ENCODE assay signal across 8 cellular contexts in the genomic region with DNA sequence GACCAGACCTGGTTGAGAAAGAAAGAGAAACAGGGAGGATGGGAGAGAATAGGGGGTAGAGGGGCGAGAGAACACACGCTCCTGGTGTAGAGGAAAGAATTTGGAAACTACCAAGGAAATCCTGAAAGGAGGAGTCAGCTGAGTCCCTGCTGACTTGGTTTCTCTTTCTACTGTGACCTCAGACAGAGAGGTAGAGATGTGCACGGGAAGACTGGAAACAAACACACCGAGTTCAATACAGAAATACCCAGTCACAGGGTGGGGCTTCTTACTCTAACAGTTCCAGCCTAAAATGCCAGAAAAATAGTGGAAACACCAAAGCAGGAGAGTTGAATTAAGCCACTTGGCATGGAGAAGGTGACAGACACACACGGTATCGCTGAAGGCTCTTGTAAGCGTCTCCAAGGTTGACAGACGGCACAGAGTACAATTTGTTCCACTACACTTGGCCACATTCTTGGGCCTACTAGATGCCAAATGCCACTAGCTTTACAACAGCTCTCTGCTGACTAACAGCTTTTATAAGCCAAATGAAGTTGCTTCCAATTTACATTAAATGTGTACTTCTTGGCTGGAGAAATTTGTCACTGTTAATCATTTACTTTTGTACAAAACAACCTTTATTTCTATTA. TPM values are rescaled to one million over a fixed set of nuclear protein-coding genes. Genes with fewer than 3 reads are reported as not detected.
A peak's percentile ranks its signal among the peaks of the same experiment; 100 is the strongest.
DNase-seq lines count a peak whose midpoint lies in the region; ATAC-seq, FAIRE-seq and TF ChIP-seq lines count a peak whose summit lies in the region.
"Had no signal": no experiment of that assay in that cellular context is flagged by ENCODE, and none has a peak within 500 bp of the region (broad histone marks: within the 10 kb centered on the region; RNA-seq: fewer than 3 reads in every experiment).

No MANE protein-coding gene starts in this region.

- H3K36me3 Mint-ChIP-seq in type B pancreatic cell = peaks cover 19% of the 10 kb centered on the region

- no peak overlapping the region for H4K91ac ChIP-seq in mesenchymal stem cell (ENCODE audit: low read length)

- ATAC-seq in PC-3 (peak; percentile 67), GM19035 (IDR thresholded peaks at IDR 0.05; ENCODE audit: unreplicated experiment) (no peak), HG02759 (IDR thresholded peaks at IDR 0.05; ENCODE audit: unreplicated experiment) (no peak)

- no peak overlapping the region for H2BK15ac ChIP-seq in mesenchymal stem cell (ENCODE audit: low read depth, poor library complexity, severe bottlenecking)

- no peak for TF ChIP-seq POLR2A in GM12892 (IDR thresholded peaks at IDR 0.05; ENCODE audit: low read depth, low read length)

- H4K20me1 ChIP-seq in PC-3 (ENCODE audit: low read length) = no peaks in the 10 kb centered on the region

- no peaks in the 10 kb centered on the region for H3K27me3 Mint-ChIP-seq in type B pancreatic cell

- H3K23ac ChIP-seq in mesenchymal stem cell (ENCODE audit: low read length in 2 of 2) = no peak overlapping the region

- TSS peak; percentile 76 for BruUV-seq in PC-3 (replicated peaks; lab: Mats Ljungman, UMichigan)

- no peak for FAIRE-seq in GM12892 (lab: Jason Lieb, UNC)

- peak overlapping the region; percentile 86 for H3K4me2 ChIP-seq in PC-3 (ENCODE audit: low read length)
- H3K4me2 ChIP-seq in mesenchymal stem cell (ENCODE audit: low read length, poor library complexity, severe bottlenecking) = peak overlapping the region; percentile 2

- peak overlapping the region; percentile 33 for H2AK5ac ChIP-seq in mesenchymal stem cell (ENCODE audit: low read length, severe bottlenecking)

- no peak overlapping the region for H3K4me3 Mint-ChIP-seq in type B pancreatic cell

- intact Hi-C loops in PC-3 (cut with micrococcal nuclease) = loop anchor here (1.0 to 5.0 kb wide), 2 partner anchors 16 to 104 kb away; no protein-coding TSS in a partner anchor

- peaks cover 11% of the 10 kb centered on the region for H3F3A ChIP-seq in PC-3 (ENCODE audit: low read length, unreplicated experiment)

- H3K27ac ChIP-seq in PC-3 (ENCODE audit: low read length) = peak overlapping the region; percentile 99
- H3K27ac ChIP-seq in mesenchymal stem cell (ENCODE audit: low read length, poor library complexity, severe bottlenecking) = peak overlapping the region; percentile 53

- H3K14ac ChIP-seq in mesenchymal stem cell (ENCODE audit: low read length in 2 of 2) = no peak overlapping the region

- H3K9me3 Mint-ChIP-seq in type B pancreatic cell = peaks cover 5% of the 10 kb centered on the region

- peak; percentile 89 for DNase-seq in PC-3
- peak; percentile 36 for DNase-seq in dermis blood vessel endothelial cell
- DNase-seq in mesenchymal stem cell = peak; percentile 57
- no peak for DNase-seq in type B pancreatic cell (ENCODE audit: extremely low spot score, unreplicated experiment)
- DNase-seq in GM12892 (ENCODE audit: insufficient read length) = no peak
- DNase-seq: stimulated activated CD4-positive, alpha-beta T cell treated with anti-CD3 and anti-CD28 coated beads, Interleukin-1b, Interleukin-23, amount 100 ng/mL, for 48 hours had no signal

- H2BK5ac ChIP-seq in mesenchymal stem cell (ENCODE audit: low read depth, low read length, poor library complexity, severe bottlenecking) = no peak overlapping the region

- peaks cover 1% of the 10 kb centered on the region for H3K79me1 ChIP-seq in mesenchymal stem cell (replicated peaks; ENCODE audit: low read length, poor library complexity, severe bottlenecking)

- peaks cover 72% of the 10 kb centered on the region for H3K79me2 ChIP-seq in PC-3 (ENCODE audit: low read length)

- H2BK12ac ChIP-seq in mesenchymal stem cell (ENCODE audit: low read length in 2 of 2) = no peak overlapping the region

- H3K9ac ChIP-seq in PC-3 (ENCODE audit: low read length) = peak overlapping the region; percentile 87
- peak overlapping the region; percentile 30 for H3K9ac ChIP-seq in mesenchymal stem cell (ENCODE audit: low read length)

- no peaks in the 10 kb centered on the region for H3K9me2 ChIP-seq in PC-3 (replicated peaks; ENCODE audit: low read length)

- CTCF ChIA-PET in PC-3 (lab: Charles Lee) = no interaction called here

- H2BK120ac ChIP-seq in mesenchymal stem cell (ENCODE audit: low read depth, low read length) = peak overlapping the region; percentile 15

- no peaks in the 10 kb centered on the region for H3K27me3 ChIP-seq in PC-3 (ENCODE audit: low read length)
- H3K27me3 ChIP-seq in mesenchymal stem cell (ENCODE audit: control insufficient read depth in 1 of 2, insufficient read depth in 1 of 2, low read length in 2 of 2) = no peaks in the 10 kb centered on the region

- POLR2A ChIA-PET in PC-3 (lab: Charles Lee; ENCODE audit: unreplicated experiment) = interaction anchor here (0.6 to 0.9 kb wide), 4 partner anchors 25 to 104 kb away, joined by 3 to 6 read pairs (median 4); no protein-coding TSS in a partner anchor

- no peak for TF ChIP-seq CTCF in PC-3 (conservative IDR thresholded peaks at IDR 0.05; ENCODE audit: low read depth, low read length)
- TF ChIP-seq CTCF in type B pancreatic cell (conservative IDR thresholded peaks at IDR 0.05) = no peak

- no peaks in the 10 kb centered on the region for H3K9me3 ChIP-seq in PC-3 (ENCODE audit: low read length)
- H3K9me3 ChIP-seq in mesenchymal stem cell (ENCODE audit: control insufficient read depth, low read length) = no peaks in the 10 kb centered on the region

- H3K4me3 ChIP-seq in PC-3 (ENCODE audit: low read length) (peak overlapping the region; percentile 57), mesenchymal stem cell (ENCODE audit: insufficient read depth in 1 of 2, low read depth in 1 of 2, low read length in 2 of 2) (peak overlapping the region in 1 of 2 experiments; percentile 63)

- 82% methylated on average over 7 of the region's 8 CpGs for WGBS in mesenchymal stem cell

- peaks cover 31% of the 10 kb centered on the region for H3K4me1 ChIP-seq in PC-3 (ENCODE audit: insufficient read depth, low read length)
- peaks cover 25% of the 10 kb centered on the region for H3K4me1 ChIP-seq in mesenchymal stem cell (ENCODE audit: control insufficient read depth, insufficient read depth, low read depth, low read length)

- H3K4ac ChIP-seq in mesenchymal stem cell (ENCODE audit: low read depth in 1 of 2, low read length in 2 of 2) = peak overlapping the region in 1 of 2 experiments; percentile 13

- peaks cover 10% of the 10 kb centered on the region for H3K4me1 Mint-ChIP-seq in type B pancreatic cell (ENCODE audit: unreplicated experiment)

- peak overlapping the region; percentile 44 for H3K27ac Mint-ChIP-seq in type B pancreatic cell

- H3K36me3 ChIP-seq in PC-3 (ENCODE audit: low read depth, low read length) (no peaks in the 10 kb centered on the region), mesenchymal stem cell (ENCODE audit: control insufficient read depth in 1 of 2, insufficient read depth in 2 of 2, low read depth in 1 of 2, low read length in 2 of 2) (peaks cover 7 to 9% of the 10 kb centered on the region in 2 experiments)

- no peak overlapping the region for H3K18ac ChIP-seq in mesenchymal stem cell (ENCODE audit: low read depth in 1 of 2, low read length in 2 of 2)

- H2AFZ ChIP-seq in PC-3 (ENCODE audit: low read length) = no peak overlapping the region
- H2AFZ ChIP-seq in mesenchymal stem cell (ENCODE audit: low read depth, low read length) = no peak overlapping the region

- H4K8ac ChIP-seq in mesenchymal stem cell (ENCODE audit: low read length) = peak overlapping the region; percentile 55

RNA-seq across cellular contexts. Expression of gene LATS2, which starts 28.0 kb away (rescaled TPM):
- total RNA-seq in PC-3 (2014; rRNA removed) = 11.0 and 11.1 TPM in 2 replicates
- 31.3 and 49.8 TPM in 2 replicates for total RNA-seq in dermis blood vessel endothelial cell
- polyA plus RNA-seq in mesenchymal stem cell (2013, experiment 1 of 2) = 23.0 TPM
- 23.1 TPM for polyA plus RNA-seq in mesenchymal stem cell (2013, experiment 2 of 2)
- 14.6 and 17.8 TPM in 2 replicates for total RNA-seq in type B pancreatic cell (ENCODE audit: low replicate concordance)
- 2.0 TPM for polyA plus RNA-seq in GM12892 (2012; ENCODE audit: missing spikeins)

Comparison
In these comparisons a context has a peak if more than half of its experiments do, and no peak if none do; other contexts are left out.
1. DNase-seq: peak in PC-3 (single experiment), dermis blood vessel endothelial cell (single experiment) and mesenchymal stem cell (single experiment); none in type B pancreatic cell (single experiment) and GM12892 (single experiment).